Comparison of ENCODE assay signal across 17 cellular contexts in the genomic region with DNA sequence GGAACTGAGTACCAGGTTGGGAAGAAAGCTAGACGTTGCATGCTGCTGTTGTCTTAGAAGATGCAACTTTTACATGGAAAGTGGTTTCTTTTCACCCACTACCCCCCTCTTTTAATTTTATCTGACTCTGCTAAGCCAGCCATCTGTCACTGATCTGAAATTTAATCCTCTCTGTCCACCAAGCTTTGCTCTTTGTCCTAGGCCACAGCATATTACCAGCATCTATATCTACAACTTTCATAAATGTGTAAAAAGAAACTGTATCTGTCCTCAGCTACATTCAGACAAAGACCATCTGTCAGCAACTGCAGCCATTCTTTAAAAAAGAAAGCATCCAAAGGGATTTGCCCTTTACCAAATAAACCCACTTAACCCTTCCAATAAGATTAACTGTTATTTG.
DNase-seq lines count a peak whose midpoint lies in the region; ATAC-seq and TF ChIP-seq lines count a peak whose summit lies in the region.
"Had no signal": no experiment of that assay in that cellular context is flagged by ENCODE, and none has a peak within 500 bp of the region (broad histone marks: within the 10 kb centered on the region; RNA-seq: fewer than 3 reads in every experiment).

No MANE protein-coding gene starts in this region.

- no peaks in the 10 kb centered on the region for H3K9me3 Mint-ChIP-seq in brain

- ATAC-seq in left ventricle myocardium superior: no peak
- ATAC-seq in HG03097 (IDR thresholded peaks at IDR 0.05; ENCODE audit: low FRiP score, unreplicated experiment): no peak

- intact Hi-C loops in left ventricle myocardium superior (cut with micrococcal nuclease): no loop called here

- no peak overlapping the region for H3K4me3 Mint-ChIP-seq in brain
- H3K4me3 Mint-ChIP-seq: B cell had no signal

- TF ChIP-seq CTCF in brain (conservative IDR thresholded peaks at IDR 0.05): no peak

- peak overlapping the region in 3 of 5 experiments; percentile 0 to 46 (median 42) for H3K27ac Mint-ChIP-seq in brain
- H3K27ac Mint-ChIP-seq: B cell had no signal

- peak; percentile 14 for DNase-seq in NCI-H510A treated with DMSO at 0.1 percent for 48 hours (lab: John Stamatoyannopoulos, UW)
- DNase-seq in NCI-H510A (lab: John Stamatoyannopoulos, UW): no peak
- DNase-seq in NCI-H524 treated with DMSO at 0.1 percent for 48 hours (lab: John Stamatoyannopoulos, UW): peak; percentile 14
- DNase-seq in retina: peak; percentile 25
- DNase-seq in left ventricle myocardium superior: no peak
- DNase-seq: GM23248, IMR-90, Karpas-422, NCI-H1436 treated with DMSO at 0.1 percent for 48 hours, NCI-H2029 treated with DMSO at 0.1 percent for 48 hours, NCI-H2227 treated with DMSO at 0.1 percent for 48 hours, NCI-H774, SJCRH30, SW 1271 had no signal

- peaks cover 8% of the 10 kb centered on the region for H3K27me3 Mint-ChIP-seq in brain
- H3K27me3 Mint-ChIP-seq: B cell had no signal

- H3K36me3 Mint-ChIP-seq in brain: no peaks in the 10 kb centered on the region

- peaks cover 63% of the 10 kb centered on the region for H3K4me1 Mint-ChIP-seq in brain
- H3K4me1 Mint-ChIP-seq: B cell had no signal

Comparison
In these comparisons a context has a peak if more than half of its experiments do, and no peak if none do; other contexts are left out.
1. DNase-seq: peak in NCI-H510A treated with DMSO at 0.1 percent for 48 hours (single experiment), NCI-H524 treated with DMSO at 0.1 percent for 48 hours (single experiment) and retina (single experiment); none in NCI-H510A (single experiment) and left ventricle myocardium superior (single experiment).